Comparison of ENCODE assay signal across 10 cellular contexts in genomic region chr11:128482092-128482491, GRCh38.
DNase-seq lines count a peak whose midpoint lies in the region; ATAC-seq and TF ChIP-seq lines count a peak whose summit lies in the region.
"Had no signal": no experiment of that assay in that cellular context is flagged by ENCODE, and none has a peak within 500 bp of the region (broad histone marks: within the 10 kb centered on the region; RNA-seq: fewer than 3 reads in every experiment).

No MANE protein-coding gene starts in this region.

- 66 to 86% methylated on average over 3 of the region's 3 CpGs for WGBS in esophagus squamous epithelium, 2 donors

- no peak for DNase-seq in T-helper 2 cell treated with Interferon-gamma antibody and Interleukin-4, amounts not matched to agents 5 μg/mL and 100 μg/mL, for 36 hours (ENCODE audit: low spot score)
- DNase-seq in T-helper 2 cell, result no peak
- no peak for DNase-seq in esophagus squamous epithelium (lab: John Stamatoyannopoulos, UW)
- no peak for DNase-seq in stimulated activated naive B cell treated with anti-CD40 and anti-IgM and Interleukin-4, amounts not matched to agents 10 μg/mL and 1 μg/mL and 100 μg/mL, for 72 hours
- no peak for DNase-seq in MV-4-11 (lab: John Stamatoyannopoulos, UW)
- DNase-seq in NCI-H345 (lab: John Stamatoyannopoulos, UW), result no peak
- DNase-seq in NCI-H146 treated with DMSO at 0.1 percent for 48 hours (lab: John Stamatoyannopoulos, UW; ENCODE audit: unreplicated experiment), result no peak
- DNase-seq: activated CD8-positive, alpha-beta memory T cell treated with anti-CD3 and anti-CD28 coated beads, Interleukin-2, amount 50 U/mL, for 4 hours; posterior cingulate gyrus had no signal

- H3K4me3 ChIP-seq in SU-DHL-6 (ENCODE audit: insufficient read depth, low read length, poor library complexity, severe bottlenecking), result no peak overlapping the region
- H3K4me3 ChIP-seq in esophagus squamous epithelium, result no peak overlapping the region

- no peaks in the 10 kb centered on the region for H3K9me2 ChIP-seq in SU-DHL-6 (replicated peaks; ENCODE audit: insufficient read depth, low read length)

- peaks cover 45% of the 10 kb centered on the region; the same call in 1 of the 2 replicates for H3K79me2 ChIP-seq in SU-DHL-6 (ENCODE audit: insufficient read depth, low read length)

- H2AFZ ChIP-seq in SU-DHL-6 (ENCODE audit: low read depth, low read length, severe bottlenecking), result no peak overlapping the region

- TF ChIP-seq POLR2A in esophagus squamous epithelium (IDR thresholded peaks at IDR 0.05), result no peak

- H3K9ac ChIP-seq in SU-DHL-6 (ENCODE audit: low read length), result peak overlapping the region; percentile 48

- H3K27me3 Mint-ChIP-seq in T-helper 2 cell treated with Interferon-gamma antibody and Interleukin-4, amounts not matched to agents 5 μg/mL and 100 μg/mL, for 36 hours (ENCODE audit: low read depth), result no peaks in the 10 kb centered on the region
- no peaks in the 10 kb centered on the region for H3K27me3 Mint-ChIP-seq in stimulated activated naive B cell treated with anti-CD40 and anti-IgM and Interleukin-4, amounts not matched to agents 10 μg/mL and 1 μg/mL and 100 μg/mL, for 72 hours

- peaks cover 62% of the 10 kb centered on the region for H3F3A ChIP-seq in SU-DHL-6 (ENCODE audit: insufficient read depth)

- TF ChIP-seq CTCF in SU-DHL-6 (IDR thresholded peaks at IDR 0.05; ENCODE audit: insufficient read depth, low read length, poor library complexity, severe bottlenecking), result no peak
- TF ChIP-seq CTCF in esophagus squamous epithelium (IDR thresholded peaks at IDR 0.05), result no peak

- no peaks in the 10 kb centered on the region for H4K20me1 ChIP-seq in SU-DHL-6 (ENCODE audit: low read depth, low read length)

- intact Hi-C loops in esophagus squamous epithelium (cut with DNase I), result no loop called here

- no peaks in the 10 kb centered on the region for H3K9me3 ChIP-seq in SU-DHL-6 (ENCODE audit: insufficient read depth, low read length)
- H3K9me3 ChIP-seq in esophagus squamous epithelium, result no peaks in the 10 kb centered on the region

- no peak for ATAC-seq in stimulated activated naive B cell treated with anti-CD40 and anti-IgM and Interleukin-4, amounts not matched to agents 10 μg/mL and 1 μg/mL and 100 μg/mL, for 72 hours (replicated peaks)

- peaks cover 0 to 69% (median 24%) of the 10 kb centered on the region in 3 donors for H3K4me1 ChIP-seq in esophagus squamous epithelium

- H3K27me3 ChIP-seq in SU-DHL-6 (ENCODE audit: low read length), result no peaks in the 10 kb centered on the region
- no peaks in the 10 kb centered on the region for H3K27me3 ChIP-seq in esophagus squamous epithelium

- H3K27ac ChIP-seq in SU-DHL-6 (ENCODE audit: low read depth, low read length), result peak overlapping the region; percentile 86
- peak overlapping the region; percentile 36 to 83 (median 72) for H3K27ac ChIP-seq in esophagus squamous epithelium

- H3K36me3 ChIP-seq in SU-DHL-6 (ENCODE audit: low read length) (peaks cover 16% of the 10 kb centered on the region; the same call in 1 of the 2 replicates), esophagus squamous epithelium (peaks cover 0 to 59% (median 7%) of the 10 kb centered on the region in 3 donors)

- peak overlapping the region; percentile 84 for H3K4me3 Mint-ChIP-seq in T-helper 2 cell treated with Interferon-gamma antibody and Interleukin-4, amounts not matched to agents 5 μg/mL and 100 μg/mL, for 36 hours
- peak overlapping the region; percentile 47 to 64 for H3K4me3 Mint-ChIP-seq in stimulated activated naive B cell treated with anti-CD40 and anti-IgM and Interleukin-4, amounts not matched to agents 10 μg/mL and 1 μg/mL and 100 μg/mL, for 72 hours

- H3K27ac Mint-ChIP-seq in T-helper 2 cell treated with Interferon-gamma antibody and Interleukin-4, amounts not matched to agents 5 μg/mL and 100 μg/mL, for 36 hours, result peak overlapping the region; percentile 93
- peak overlapping the region; percentile 85 for H3K27ac Mint-ChIP-seq in stimulated activated naive B cell treated with anti-CD40 and anti-IgM and Interleukin-4, amounts not matched to agents 10 μg/mL and 1 μg/mL and 100 μg/mL, for 72 hours

- peaks cover 98% of the 10 kb centered on the region for H3K4me1 Mint-ChIP-seq in T-helper 2 cell treated with Interferon-gamma antibody and Interleukin-4, amounts not matched to agents 5 μg/mL and 100 μg/mL, for 36 hours (ENCODE audit: low read depth)
- peaks cover 73 to 93% of the 10 kb centered on the region in 2 donors for H3K4me1 Mint-ChIP-seq in stimulated activated naive B cell treated with anti-CD40 and anti-IgM and Interleukin-4, amounts not matched to agents 10 μg/mL and 1 μg/mL and 100 μg/mL, for 72 hours

- H3K9me3 Mint-ChIP-seq in T-helper 2 cell treated with Interferon-gamma antibody and Interleukin-4, amounts not matched to agents 5 μg/mL and 100 μg/mL, for 36 hours, result no peaks in the 10 kb centered on the region
- H3K9me3 Mint-ChIP-seq in stimulated activated naive B cell treated with anti-CD40 and anti-IgM and Interleukin-4, amounts not matched to agents 10 μg/mL and 1 μg/mL and 100 μg/mL, for 72 hours, result peaks cover 0 to 4% of the 10 kb centered on the region in 2 donors

- peak overlapping the region; percentile 65 for H3K4me2 ChIP-seq in SU-DHL-6 (ENCODE audit: low read depth, low read length, poor library complexity, severe bottlenecking)

- peaks cover 97% of the 10 kb centered on the region for H3K36me3 Mint-ChIP-seq in T-helper 2 cell treated with Interferon-gamma antibody and Interleukin-4, amounts not matched to agents 5 μg/mL and 100 μg/mL, for 36 hours (ENCODE audit: low read depth)
- H3K36me3 Mint-ChIP-seq in stimulated activated naive B cell treated with anti-CD40 and anti-IgM and Interleukin-4, amounts not matched to agents 10 μg/mL and 1 μg/mL and 100 μg/mL, for 72 hours, result peaks cover 76 to 91% of the 10 kb centered on the region in 2 donors
